Comparison of ENCODE assay signal across 9 cellular contexts in genomic region chr19:35612559-35613321, GRCh38. TPM values are rescaled to one million over a fixed set of nuclear protein-coding genes. Genes with fewer than 3 reads are reported as not detected.
A peak's percentile ranks its signal among the peaks of the same experiment; 100 is the strongest.
DNase-seq lines count a peak whose midpoint lies in the region; ATAC-seq, FAIRE-seq and TF ChIP-seq lines count a peak whose summit lies in the region.
"Had no signal": no experiment of that assay in that cellular context is flagged by ENCODE, and none has a peak within 500 bp of the region (broad histone marks: within the 10 kb centered on the region; RNA-seq: fewer than 3 reads in every experiment).

Gene HAUS5 (plus strand): TSS chr19:35612735. CDS start chr19:35612795, 60 bp downstream.

- FAIRE-seq in kidney (lab: Jason Lieb, UNC), result peak; percentile 89
- FAIRE-seq: colon had no signal

- no peak within 1 kb of the TSS for H3K27ac ChIP-seq in kidney (ENCODE audit: low read depth in 2 of 2, low read length in 2 of 2)

- no peaks in the 10 kb centered on the region for H3K9me3 ChIP-seq in kidney (ENCODE audit: control insufficient read depth in 1 of 2, low read length in 2 of 2)

- peak within 1 kb of the TSS; percentile 74 for H3K4me3 Mint-ChIP-seq in chondrocyte (ENCODE audit: unreplicated experiment)

- peaks cover 8% of the 10 kb centered on the region for H3K4me1 Mint-ChIP-seq in chondrocyte (ENCODE audit: low read depth)

- H3K27ac Mint-ChIP-seq in chondrocyte (ENCODE audit: unreplicated experiment), result peak within 1 kb of the TSS; percentile 45

- H3K4me1 ChIP-seq in kidney (ENCODE audit: control insufficient read depth in 1 of 2, insufficient read depth in 1 of 2, low read depth in 1 of 2, low read length in 2 of 2), result peaks cover 10 to 12% of the 10 kb centered on the region in 2 donors

- peaks cover 0 to 2% of the 10 kb centered on the region in 2 donors for H3K36me3 ChIP-seq in kidney (ENCODE audit: control insufficient read depth in 1 of 2, insufficient read depth in 2 of 2, low read length in 2 of 2)

- TF ChIP-seq POLR2A in GM19193 (IDR thresholded peaks at IDR 0.05; ENCODE audit: extremely low read depth, insufficient read depth, insufficient read length), result peak; percentile 76

- intact Hi-C loops in kidney (cut with DNase I), result no loop called here

- TF ChIP-seq CTCF in chondrocyte (IDR thresholded peaks at IDR 0.05) (no peak), kidney (IDR thresholded peaks at IDR 0.05; ENCODE audit: borderline replicate concordance, extremely low read depth, insufficient read depth) (peak; percentile 27)

- H3K9ac ChIP-seq in kidney (ENCODE audit: low read length in 2 of 2), result peak within 1 kb of the TSS; percentile 98 to 99

- H3K9me3 Mint-ChIP-seq in chondrocyte (ENCODE audit: low read depth), result peaks cover 7% of the 10 kb centered on the region

- H3K27me3 Mint-ChIP-seq in chondrocyte (ENCODE audit: low read depth), result peaks cover 3% of the 10 kb centered on the region

- H3K36me3 Mint-ChIP-seq in chondrocyte (ENCODE audit: low read depth), result peaks cover 6% of the 10 kb centered on the region

- DNase-seq in AML-193 (lab: John Stamatoyannopoulos, UW) (peak; percentile 82 to 86), NCI-H524 (lab: John Stamatoyannopoulos, UW) (peak; percentile 92 to 95), chondrocyte (ENCODE audit: low spot score) (no peak), kidney (peak; percentile 98)
- DNase-seq in activated CD4-positive, alpha-beta T cell treated with anti-CD3 and anti-CD28 coated beads for 24 hours (ENCODE audit: low read depth in 2 of 2), result peak; percentile 91 to 94
- peak; percentile 95 for DNase-seq in stimulated activated CD4-positive, alpha-beta T cell treated with anti-CD3 and anti-CD28 coated beads, Interleukin-15, amount 100 ng/mL, for 24 hours

- peak within 1 kb of the TSS; percentile 89 to 97 for H3K4me3 ChIP-seq in kidney (ENCODE audit: low read length in 2 of 2)

- peak; percentile 78 for ATAC-seq in HG03439 (IDR thresholded peaks at IDR 0.05; ENCODE audit: unreplicated experiment)

RNA-seq across cellular contexts. Expression of gene HAUS5, which starts in this region (rescaled TPM):
- 7.7 to 17.2 TPM (median 8.4 TPM) in 3 replicates for total RNA-seq in chondrocyte
- 15.9 TPM for total RNA-seq in kidney
- 6.8 TPM for polyA plus RNA-seq in kidney (ENCODE audit: insufficient read depth, low read depth, low replicate concordance)
